8 cellular contexts compared by ENCODE assay signal in genomic region chr9:88387035-88387732, GRCh38. TPM values are rescaled to one million over a fixed set of nuclear protein-coding genes. Genes with fewer than 3 reads are reported as not detected.
DNase-seq lines count a peak whose midpoint lies in the region; ATAC-seq and TF ChIP-seq lines count a peak whose summit lies in the region.

No MANE protein-coding gene starts in this region.

- intact Hi-C loops in OCI-LY7 (cut with micrococcal nuclease; ENCODE audit: unreplicated experiment) = loop anchor here (5.0 to 10.0 kb wide), 2 partner anchors 212 to 925 kb away; partner anchors contain the start of gene CKS2

- no peaks in the 10 kb centered on the region for H3K9me2 ChIP-seq in OCI-LY7 (ENCODE audit: insufficient read depth, low read length)

- no peak for TF ChIP-seq CTCF in OCI-LY7 (conservative IDR thresholded peaks at IDR 0.05; ENCODE audit: low read length)

- H2AFZ ChIP-seq in OCI-LY7 (ENCODE audit: low read length) = peak overlapping the region; percentile 48; the same call in 1 of the 2 replicates

- peaks cover 12% of the 10 kb centered on the region for H4K20me1 ChIP-seq in OCI-LY7 (ENCODE audit: insufficient read depth, low read length)

- H3K27ac ChIP-seq in OCI-LY7 (ENCODE audit: low read depth, low read length, poor library complexity, severe bottlenecking) (no peak overlapping the region), caudate nucleus (ENCODE audit: low read depth, low read length) (peak overlapping the region; percentile 90), layer of hippocampus (ENCODE audit: low read depth, low read length) (peak overlapping the region; percentile 89)

- peaks cover 15% of the 10 kb centered on the region for H3K4me1 ChIP-seq in OCI-LY7 (ENCODE audit: insufficient read depth, low read length, poor library complexity, severe bottlenecking)

- no TSS peak for BruUV-seq in OCI-LY7 (replicated peaks; lab: Mats Ljungman, UMichigan)

- POLR2A ChIA-PET in OCI-LY7 (lab: Charles Lee) = no interaction called here

- H3K36me3 ChIP-seq in OCI-LY7 (ENCODE audit: insufficient read depth, low read length) = no peaks in the 10 kb centered on the region

- H3K4me2 ChIP-seq in OCI-LY7 (ENCODE audit: low read length) = peak overlapping the region; percentile 87

- no peaks in the 10 kb centered on the region for H3K27me3 ChIP-seq in layer of hippocampus (ENCODE audit: control insufficient read depth, insufficient read depth, low read length)

- H3K9me3 ChIP-seq in OCI-LY7 (ENCODE audit: low read length) = no peaks in the 10 kb centered on the region

- H3K4me3 ChIP-seq in OCI-LY7 (ENCODE audit: low read depth, low read length, poor library complexity, severe bottlenecking) = peak overlapping the region; percentile 80

- ATAC-seq in GM21825 (IDR thresholded peaks at IDR 0.05; ENCODE audit: unreplicated experiment) = no peak

- H3K79me2 ChIP-seq in OCI-LY7 (ENCODE audit: insufficient read depth, low read depth, low read length) = peaks cover 20% of the 10 kb centered on the region

- DNase-seq in activated naive CD4-positive, alpha-beta T cell treated with Interleukin-2 at 50 U/mL for 16 hours = peak; percentile 37
- DNase-seq in activated naive CD4-positive, alpha-beta T cell (lab: John Stamatoyannopoulos, UW) = no peak
- no peak for DNase-seq in OCI-LY7 (ENCODE audit: low spot score)
- DNase-seq in caudate nucleus (lab: John Stamatoyannopoulos, UW) = peak in 22 of 61 donors; percentile 2 to 70 (median 54)
- peak; percentile 11 for DNase-seq in stimulated activated CD4-positive, alpha-beta T cell treated with anti-CD3 and anti-CD28 coated beads, Interleukin-4, amount 100 ng/mL, for 24 hours
- DNase-seq in middle frontal gyrus (ENCODE audit: extremely low spot score, low spot score) = no peak

- CTCF ChIA-PET in OCI-LY7 (lab: Charles Lee; ENCODE audit: unreplicated experiment) = no interaction called here

RNA-seq across cellular contexts. Expression of gene SPIN1, which starts 1.1 kb away (rescaled TPM):
- 20.0 and 20.1 TPM in 2 replicates for total RNA-seq in OCI-LY7 (2014; rRNA removed; shearing (Covaris generic))
- total RNA-seq in OCI-LY7 (2022) = 39.0 and 45.1 TPM in 2 replicates

Comparison
In these comparisons a context has a peak if more than half of its experiments do, and no peak if none do; other contexts are left out.
1. DNase-seq: peak in activated naive CD4-positive, alpha-beta T cell treated with Interleukin-2 at 50 U/mL for 16 hours (single experiment) and stimulated activated CD4-positive, alpha-beta T cell treated with anti-CD3 and anti-CD28 coated beads, Interleukin-4, amount 100 ng/mL, for 24 hours (single experiment); none in activated naive CD4-positive, alpha-beta T cell (0 of 4), OCI-LY7 (single experiment) and middle frontal gyrus (single experiment).